Comparison of ENCODE assay signal across 9 cellular contexts in genomic region chr1:164659621-164660414, GRCh38.
DNase-seq lines count a peak whose midpoint lies in the region; ATAC-seq, FAIRE-seq and TF ChIP-seq lines count a peak whose summit lies in the region.
"Had no signal": no experiment of that assay in that cellular context is flagged by ENCODE, and none has a peak within 500 bp of the region (broad histone marks: within the 10 kb centered on the region; RNA-seq: fewer than 3 reads in every experiment).

No MANE protein-coding gene starts in this region.

- peak overlapping the region; percentile 51 for H3K27ac ChIP-seq in cardiac muscle cell
- peak overlapping the region; percentile 88 to 89 for H3K27ac ChIP-seq in small intestine (ENCODE audit: low read depth in 1 of 2, low read length in 1 of 2)

- DNase-seq in cardiac muscle cell (ENCODE audit: low read depth in 1 of 2, low spot score in 1 of 2) (no peak), small intestine (peak; percentile 88), amniotic stem cell (lab: John Stamatoyannopoulos, UW) (no peak), GM13977 (ENCODE audit: low spot score) (no peak)
- no peak for DNase-seq in activated CD4-positive, CD25-positive, alpha-beta regulatory T cell (lab: John Stamatoyannopoulos, UW)
- DNase-seq: stimulated activated CD4-positive, alpha-beta T cell treated with anti-CD3 and anti-CD28 coated beads, Interleukin-1b, Interleukin-23, amount 100 ng/mL, for 48 hours; T-helper 17 cell had no signal

- 9 to 48% (median 14%) methylated on average over 4 of the region's 4 CpGs for WGBS in small intestine, 3 donors

- no peak overlapping the region for H3K4me3 ChIP-seq in cardiac muscle cell
- H3K4me3 ChIP-seq in small intestine (ENCODE audit: low read depth in 1 of 2, low read length in 2 of 2) = no peak overlapping the region

- no peaks in the 10 kb centered on the region for H3K9me3 ChIP-seq in cardiac muscle cell (ENCODE audit: low read depth)
- H3K9me3 ChIP-seq in small intestine (ENCODE audit: control insufficient read depth, low read depth) = no peaks in the 10 kb centered on the region

- no peaks in the 10 kb centered on the region for H3K36me3 ChIP-seq in cardiac muscle cell
- no peaks in the 10 kb centered on the region for H3K36me3 ChIP-seq in small intestine (ENCODE audit: control insufficient read depth in 2 of 2, insufficient read depth in 2 of 2, low read length in 2 of 2)

- FAIRE-seq in small intestine (lab: Jason Lieb, UNC) = no peak

- TF ChIP-seq EP300 in Ishikawa (IDR thresholded peaks at IDR 0.05; ENCODE audit: borderline replicate concordance) = peak; percentile 57; the same call in 1 of the 2 replicates

- no peaks in the 10 kb centered on the region for H3K27me3 ChIP-seq in cardiac muscle cell
- no peaks in the 10 kb centered on the region for H3K27me3 ChIP-seq in small intestine (ENCODE audit: control insufficient read depth in 2 of 2, insufficient read depth in 2 of 2, low read length in 2 of 2)

- in situ Hi-C loops in GM13977 (cut with MboI; ENCODE audit: low pct_unique_long_range_greater_than_20kb, low sequenced_read_pairs, unreplicated experiment) = no loop called here

- no peak for TF ChIP-seq RAD21 in Ishikawa (IDR thresholded peaks at IDR 0.05; ENCODE audit: low read depth)

- peaks cover 17% of the 10 kb centered on the region for H3K4me1 ChIP-seq in cardiac muscle cell (ENCODE audit: low read depth)
- H3K4me1 ChIP-seq in small intestine (ENCODE audit: control insufficient read depth in 2 of 2, insufficient read depth in 1 of 2, low read depth in 1 of 2, low read length in 1 of 2) = peaks cover 14 to 15% of the 10 kb centered on the region in 2 donors

- TF ChIP-seq CTCF in cardiac muscle cell (IDR thresholded peaks at IDR 0.05; ENCODE audit: low read depth, low read length) (no peak), GM13977 (IDR thresholded peaks at IDR 0.05; ENCODE audit: extremely low read depth, insufficient read depth, missing control alignments) (no peak)

- ATAC-seq in GM21528 (IDR thresholded peaks at IDR 0.05; ENCODE audit: low FRiP score, unreplicated experiment) = peak; percentile 37

TF ChIP-seq in Ishikawa, 13 proteins besides CTCF, POLR2A, EP300 and RAD21:
- TF ChIP-seq FOXM1 (IDR thresholded peaks at IDR 0.05; ENCODE audit: borderline replicate concordance, low read depth) (0 out of 2 replicates have a peak, but pooled peaks have one; percentile 27), NFIC (IDR thresholded peaks at IDR 0.05) (0 out of 2 replicates have a peak, but pooled peaks have one; percentile 24), TAF1 (IDR thresholded peaks at IDR 0.05; ENCODE audit: low read depth) (no peak), YY1 (IDR thresholded peaks at IDR 0.05; ENCODE audit: low read depth) (peak; percentile 50; the same call in 1 of the 2 replicates), CREB1 (IDR thresholded peaks at IDR 0.05; ENCODE audit: low read depth) (no peak), ZBTB7A (IDR thresholded peaks at IDR 0.05; ENCODE audit: low read depth) (no peak), EGR1 (IDR thresholded peaks at IDR 0.05) (no peak), TCF12 (IDR thresholded peaks at IDR 0.05; ENCODE audit: low read depth) (peak; percentile 82), TEAD4 (IDR thresholded peaks at IDR 0.05) (peak; percentile 64), MAX (IDR thresholded peaks at IDR 0.05) (no peak), CEBPB (IDR thresholded peaks at IDR 0.05) (0 out of 2 replicates have a peak, but pooled peaks have one; percentile 8)
- TF ChIP-seq, protein P1, sequence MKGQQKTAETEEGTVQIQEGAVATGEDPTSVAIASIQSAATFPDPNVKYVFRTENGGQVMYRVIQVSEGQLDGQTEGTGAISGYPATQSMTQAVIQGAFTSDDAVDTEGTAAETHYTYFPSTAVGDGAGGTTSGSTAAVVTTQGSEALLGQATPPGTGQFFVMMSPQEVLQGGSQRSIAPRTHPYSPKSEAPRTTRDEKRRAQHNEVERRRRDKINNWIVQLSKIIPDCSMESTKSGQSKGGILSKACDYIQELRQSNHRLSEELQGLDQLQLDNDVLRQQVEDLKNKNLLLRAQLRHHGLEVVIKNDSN (IDR thresholded peaks at IDR 0.05) = no peak
- TF ChIP-seq, protein P2, sequence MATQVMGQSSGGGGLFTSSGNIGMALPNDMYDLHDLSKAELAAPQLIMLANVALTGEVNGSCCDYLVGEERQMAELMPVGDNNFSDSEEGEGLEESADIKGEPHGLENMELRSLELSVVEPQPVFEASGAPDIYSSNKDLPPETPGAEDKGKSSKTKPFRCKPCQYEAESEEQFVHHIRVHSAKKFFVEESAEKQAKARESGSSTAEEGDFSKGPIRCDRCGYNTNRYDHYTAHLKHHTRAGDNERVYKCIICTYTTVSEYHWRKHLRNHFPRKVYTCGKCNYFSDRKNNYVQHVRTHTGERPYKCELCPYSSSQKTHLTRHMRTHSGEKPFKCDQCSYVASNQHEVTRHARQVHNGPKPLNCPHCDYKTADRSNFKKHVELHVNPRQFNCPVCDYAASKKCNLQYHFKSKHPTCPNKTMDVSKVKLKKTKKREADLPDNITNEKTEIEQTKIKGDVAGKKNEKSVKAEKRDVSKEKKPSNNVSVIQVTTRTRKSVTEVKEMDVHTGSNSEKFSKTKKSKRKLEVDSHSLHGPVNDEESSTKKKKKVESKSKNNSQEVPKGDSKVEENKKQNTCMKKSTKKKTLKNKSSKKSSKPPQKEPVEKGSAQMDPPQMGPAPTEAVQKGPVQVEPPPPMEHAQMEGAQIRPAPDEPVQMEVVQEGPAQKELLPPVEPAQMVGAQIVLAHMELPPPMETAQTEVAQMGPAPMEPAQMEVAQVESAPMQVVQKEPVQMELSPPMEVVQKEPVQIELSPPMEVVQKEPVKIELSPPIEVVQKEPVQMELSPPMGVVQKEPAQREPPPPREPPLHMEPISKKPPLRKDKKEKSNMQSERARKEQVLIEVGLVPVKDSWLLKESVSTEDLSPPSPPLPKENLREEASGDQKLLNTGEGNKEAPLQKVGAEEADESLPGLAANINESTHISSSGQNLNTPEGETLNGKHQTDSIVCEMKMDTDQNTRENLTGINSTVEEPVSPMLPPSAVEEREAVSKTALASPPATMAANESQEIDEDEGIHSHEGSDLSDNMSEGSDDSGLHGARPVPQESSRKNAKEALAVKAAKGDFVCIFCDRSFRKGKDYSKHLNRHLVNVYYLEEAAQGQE (IDR thresholded peaks at IDR 0.05; ENCODE audit: low read depth) = no peak
